In the genomic region with DNA sequence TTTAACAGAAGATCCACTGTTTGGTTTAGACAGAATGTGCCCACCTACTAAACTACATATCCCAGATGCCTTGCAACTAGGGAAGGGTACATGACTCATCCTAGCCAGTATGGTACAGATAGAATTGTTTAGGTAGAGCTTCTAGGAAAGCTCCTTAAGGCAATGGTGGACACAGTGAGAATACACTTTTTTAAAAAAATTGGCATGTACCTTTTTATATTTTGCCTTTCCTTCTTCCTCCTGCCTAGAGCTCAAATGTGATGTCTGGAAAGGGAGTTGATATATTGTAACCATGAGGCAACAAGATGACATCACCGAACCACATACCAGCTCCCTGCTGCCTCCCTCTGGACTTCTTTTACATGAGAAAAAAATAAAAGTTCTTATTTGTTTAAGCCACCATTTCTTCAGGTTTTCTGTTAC, we compare ENCODE assay signal across 8 cellular contexts. TPM values are rescaled to one million over a fixed set of nuclear protein-coding genes. Genes with fewer than 3 reads are reported as not detected.
A peak's percentile ranks its signal among the peaks of the same experiment; 100 is the strongest.
DNase-seq lines count a peak whose midpoint lies in the region; ATAC-seq and TF ChIP-seq lines count a peak whose summit lies in the region.

No MANE protein-coding gene starts in this region.

- no peak overlapping the region for H4K8ac ChIP-seq in IMR-90 (ENCODE audit: low read depth in 2 of 2, low read length in 2 of 2)

- no peak for TF ChIP-seq POLR2A in IMR-90 (IDR thresholded peaks at IDR 0.05; ENCODE audit: low read depth, low read length)

- no peaks in the 10 kb centered on the region for H3K27me3 Mint-ChIP-seq in glutamatergic neuron (ENCODE audit: unreplicated experiment)

- ATAC-seq in IMR-90 (ENCODE audit: low read depth), result peak; percentile 82
- ATAC-seq in GM18870 (IDR thresholded peaks at IDR 0.05; ENCODE audit: unreplicated experiment), result no peak

- no peak overlapping the region for H2BK20ac ChIP-seq in IMR-90 (ENCODE audit: low read depth, low read length)

- no peaks in the 10 kb centered on the region for H4K20me1 ChIP-seq in IMR-90 (ENCODE audit: insufficient read depth, low read length)

- no peak overlapping the region for H2BK5ac ChIP-seq in IMR-90 (ENCODE audit: low read depth, low read length, poor library complexity, severe bottlenecking)

- H3K9ac ChIP-seq in IMR-90 (ENCODE audit: low read depth, low read length), result no peak overlapping the region

- H3K4ac ChIP-seq in IMR-90 (ENCODE audit: low read depth, low read length), result no peak overlapping the region

- in situ Hi-C loops in IMR-90 (cut with MboI; ENCODE audit: low sequenced_read_pairs) (no loop called here), astrocyte of the spinal cord (cut with HindIII; ENCODE audit: low sequenced_read_pairs) (loop anchor here (25.0 kb wide), 1 partner anchor 174 kb away; no protein-coding TSS in a partner anchor)

- H3K9me3 Mint-ChIP-seq in glutamatergic neuron (ENCODE audit: unreplicated experiment), result no peaks in the 10 kb centered on the region

- WGBS in IMR-90 (ENCODE audit: extremely low coverage in 2 of 2, insufficient read length in 1 of 2), 2 experiments, result no CpG with 5 or more reads among the region's 1 CpG

- no peak overlapping the region for H4K5ac ChIP-seq in IMR-90 (ENCODE audit: low read depth, low read length)

- no peak overlapping the region for H3K4me3 Mint-ChIP-seq in glutamatergic neuron (ENCODE audit: unreplicated experiment)

- no peak overlapping the region for H2AK9ac ChIP-seq in IMR-90 (replicated peaks; ENCODE audit: low read depth, low read length, poor library complexity)

- BruUV-seq in IMR-90 (replicated peaks; lab: Mats Ljungman, UMichigan), result no TSS peak

- H3K9me1 ChIP-seq in IMR-90 (ENCODE audit: insufficient read depth, low read length), result no peaks in the 10 kb centered on the region

- no peak overlapping the region for H2BK15ac ChIP-seq in IMR-90 (ENCODE audit: low read depth, low read length)

- POLR2A ChIA-PET in IMR-90 (lab: Charles Lee; ENCODE audit: unreplicated experiment), result no interaction called here

- no peaks in the 10 kb centered on the region for H3K36me3 Mint-ChIP-seq in glutamatergic neuron (ENCODE audit: unreplicated experiment)

- no peak overlapping the region for H3K27ac Mint-ChIP-seq in glutamatergic neuron (ENCODE audit: unreplicated experiment)

- H3K4me3 ChIP-seq in IMR-90 (ENCODE audit: insufficient read depth, low read depth, low read length) (no peak overlapping the region), astrocyte of the spinal cord (ENCODE audit: low read depth, low read length) (no peak overlapping the region)

- no peaks in the 10 kb centered on the region for H3K36me3 ChIP-seq in IMR-90 (ENCODE audit: control insufficient read depth, insufficient read depth, low read length)

- no peaks in the 10 kb centered on the region for H3K9me3 ChIP-seq in IMR-90 (ENCODE audit: control insufficient read depth, insufficient read depth, low read length)

- H3K23ac ChIP-seq in IMR-90 (ENCODE audit: low read depth, low read length), result no peak overlapping the region

- dilution Hi-C loops in IMR-90 (cut with HindIII; ENCODE audit: low sequenced_read_pairs, unreplicated experiment), result no loop called here

- peak; percentile 44 for TF ChIP-seq RAD21 in IMR-90 (IDR thresholded peaks at IDR 0.05; ENCODE audit: low read length)

- H2AK5ac ChIP-seq in IMR-90 (ENCODE audit: low read depth, low read length), result no peak overlapping the region

- H3K27me3 ChIP-seq in IMR-90 (ENCODE audit: control insufficient read depth, insufficient read depth, low read length), result peaks cover 7% of the 10 kb centered on the region

- DNase-seq in IMR-90 (peak; percentile 73), astrocyte of the spinal cord (ENCODE audit: low read depth, low spot score) (peak; percentile 67), non-pigmented ciliary epithelial cell (ENCODE audit: low read depth) (peak; percentile 23), HuH-7.5 (ENCODE audit: low spot score) (no peak), NCI-H2081 treated with DMSO at 0.1 percent for 48 hours (lab: John Stamatoyannopoulos, UW) (no peak), glutamatergic neuron (no peak)

- no peak overlapping the region for H4K91ac ChIP-seq in IMR-90 (ENCODE audit: insufficient read depth, low read depth, low read length)

- H3K18ac ChIP-seq in IMR-90 (ENCODE audit: low read depth, low read length), result no peak overlapping the region

- no peak overlapping the region for H2AFZ ChIP-seq in IMR-90 (replicated peaks; ENCODE audit: low read length, poor library complexity)

- H3K27ac ChIP-seq in IMR-90 (ENCODE audit: insufficient read depth, low read length), result no peak overlapping the region

- no peaks in the 10 kb centered on the region for H3K4me1 ChIP-seq in IMR-90 (ENCODE audit: control insufficient read depth, insufficient read depth, low read length)

- TF ChIP-seq CTCF in GM12874 (IDR thresholded peaks at IDR 0.05; ENCODE audit: insufficient read depth, low read depth, low read length), result 0 out of 2 replicates have a peak, but pooled peaks have one; percentile 10
- TF ChIP-seq CTCF in IMR-90 (conservative IDR thresholded peaks at IDR 0.05; ENCODE audit: low read depth, low read length), result peak; percentile 61
- peak; percentile 26 for TF ChIP-seq CTCF in astrocyte of the spinal cord (IDR thresholded peaks at IDR 0.05; ENCODE audit: low read depth, low read length)
- no peak for TF ChIP-seq CTCF in glutamatergic neuron (IDR thresholded peaks at IDR 0.05; ENCODE audit: partially characterized antibody, unreplicated experiment)

- no peaks in the 10 kb centered on the region for H3K4me1 Mint-ChIP-seq in glutamatergic neuron (ENCODE audit: low read depth, unreplicated experiment)

- H2BK120ac ChIP-seq in IMR-90 (ENCODE audit: low read depth, low read length), result no peak overlapping the region

- no peak overlapping the region for H3K4me2 ChIP-seq in IMR-90 (ENCODE audit: low read depth, low read length)

- no peak overlapping the region for H3K14ac ChIP-seq in IMR-90 (replicated peaks; ENCODE audit: low read depth, low read length)

- no peaks in the 10 kb centered on the region for H3K79me1 ChIP-seq in IMR-90 (ENCODE audit: low read depth in 1 of 2, low read length in 2 of 2)

- CTCF ChIA-PET in IMR-90 (lab: Yijun Ruan, JAX), result interaction anchor here (1.3 to 2.9 kb wide), 2 partner anchors 9 to 47 kb away, joined by 3 to 10 read pairs; no protein-coding TSS in a partner anchor

- no peak overlapping the region for H3K56ac ChIP-seq in IMR-90 (ENCODE audit: extremely low read depth, insufficient read depth, low read length)

- intact Hi-C loops in IMR-90 (cut with micrococcal nuclease), result loop anchor here (2.0 to 5.0 kb wide), 3 partner anchors 49 to 326 kb away; no protein-coding TSS in a partner anchor

TF ChIP-seq in IMR-90, 13 proteins besides CTCF, POLR2A, EP300 and RAD21:
- peak; percentile 74 for TF ChIP-seq SMC3 (IDR thresholded peaks at IDR 0.05; ENCODE audit: low read depth, low read length)
- TF ChIP-seq BHLHE40 (IDR thresholded peaks at IDR 0.05; ENCODE audit: low read depth, low read length), result no peak
- TF ChIP-seq CEBPB (IDR thresholded peaks at IDR 0.05; ENCODE audit: low read depth, low read length), result peak; percentile 84

RNA-seq across cellular contexts. Expression of a gene that starts 14.4 kb away (rescaled TPM):
- total RNA-seq in IMR-90 (2012; rRNA removed) (not detected in 2 replicates), glutamatergic neuron (ENCODE audit: unreplicated experiment) (0.34 TPM)
- polyA plus RNA-seq in IMR-90 (2012; rRNA removed), result not detected in 2 replicates
- not detected in 2 replicates for polyA plus RNA-seq in IMR-90 (2012; cell fraction: cytosol; rRNA removed)
- not detected in 2 replicates for polyA plus RNA-seq in IMR-90 (2012; cell fraction: nucleus; rRNA removed; ENCODE audit: low replicate concordance)

Comparison
In these comparisons a context has a peak if more than half of its experiments do, and no peak if none do; other contexts are left out.
1. DNase-seq: peak in IMR-90 (single experiment), astrocyte of the spinal cord (single experiment) and non-pigmented ciliary epithelial cell (single experiment); none in HuH-7.5 (single experiment), NCI-H2081 treated with DMSO at 0.1 percent for 48 hours (single experiment) and glutamatergic neuron (single experiment).